1 cellular context compared by ENCODE assay signal in the genomic region with DNA sequence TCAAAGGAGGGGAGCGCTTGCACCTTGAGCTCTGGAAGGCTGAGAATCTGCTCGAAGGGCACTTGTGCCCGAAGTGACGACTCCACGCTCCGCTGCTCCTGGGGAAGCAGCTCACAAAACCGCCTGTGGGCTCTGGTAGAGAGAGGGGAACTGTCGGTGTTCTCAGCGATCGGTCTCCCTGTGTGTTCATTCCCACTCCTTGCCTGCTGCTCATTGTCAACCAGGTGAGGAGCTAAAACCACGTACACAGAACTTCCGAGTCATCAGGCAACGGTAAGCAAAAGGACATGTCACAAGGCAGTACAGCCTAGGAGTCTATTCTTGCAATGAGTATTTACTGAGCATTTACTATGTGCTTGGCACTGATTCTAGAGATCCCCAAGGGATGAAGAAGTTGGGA.
TF ChIP-seq lines count a peak whose summit lies in the region.

No MANE protein-coding gene starts in this region.

TF ChIP-seq in K562, 482 proteins besides CTCF, POLR2A, EP300 and RAD21:
- TF ChIP-seq FOXM1 (IDR thresholded peaks at IDR 0.05; ENCODE audit: low read depth) (no peak), FOXM1 (CRISPR knock-in tag; IDR thresholded peaks at IDR 0.05; ENCODE audit: low read depth) (no peak), RFX7 (CRISPR knock-in tag; IDR thresholded peaks at IDR 0.05) (no peak), WHSC1 (IDR thresholded peaks at IDR 0.05; ENCODE audit: low read length) (peak; percentile 39), SPI1 (IDR thresholded peaks at IDR 0.05; ENCODE audit: borderline replicate concordance, low read depth, low read length) (no peak), SMARCA5 (IDR thresholded peaks at IDR 0.05) (no peak), NFIC (IDR thresholded peaks at IDR 0.05) (peak; percentile 7; the same call in 1 of the 2 replicates), ARHGAP35 (IDR thresholded peaks at IDR 0.05; ENCODE audit: partially characterized antibody) (no peak), KHSRP (IDR thresholded peaks at IDR 0.05) (no peak)
- TF ChIP-seq, protein P1, sequence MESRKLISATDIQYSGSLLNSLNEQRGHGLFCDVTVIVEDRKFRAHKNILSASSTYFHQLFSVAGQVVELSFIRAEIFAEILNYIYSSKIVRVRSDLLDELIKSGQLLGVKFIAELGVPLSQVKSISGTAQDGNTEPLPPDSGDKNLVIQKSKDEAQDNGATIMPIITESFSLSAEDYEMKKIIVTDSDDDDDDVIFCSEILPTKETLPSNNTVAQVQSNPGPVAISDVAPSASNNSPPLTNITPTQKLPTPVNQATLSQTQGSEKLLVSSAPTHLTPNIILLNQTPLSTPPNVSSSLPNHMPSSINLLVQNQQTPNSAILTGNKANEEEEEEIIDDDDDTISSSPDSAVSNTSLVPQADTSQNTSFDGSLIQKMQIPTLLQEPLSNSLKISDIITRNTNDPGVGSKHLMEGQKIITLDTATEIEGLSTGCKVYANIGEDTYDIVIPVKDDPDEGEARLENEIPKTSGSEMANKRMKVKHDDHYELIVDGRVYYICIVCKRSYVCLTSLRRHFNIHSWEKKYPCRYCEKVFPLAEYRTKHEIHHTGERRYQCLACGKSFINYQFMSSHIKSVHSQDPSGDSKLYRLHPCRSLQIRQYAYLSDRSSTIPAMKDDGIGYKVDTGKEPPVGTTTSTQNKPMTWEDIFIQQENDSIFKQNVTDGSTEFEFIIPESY (CRISPR knock-in tag; IDR thresholded peaks at IDR 0.05) = peak; percentile 48; the same call in 1 of the 2 replicates
- TF ChIP-seq, protein P2, sequence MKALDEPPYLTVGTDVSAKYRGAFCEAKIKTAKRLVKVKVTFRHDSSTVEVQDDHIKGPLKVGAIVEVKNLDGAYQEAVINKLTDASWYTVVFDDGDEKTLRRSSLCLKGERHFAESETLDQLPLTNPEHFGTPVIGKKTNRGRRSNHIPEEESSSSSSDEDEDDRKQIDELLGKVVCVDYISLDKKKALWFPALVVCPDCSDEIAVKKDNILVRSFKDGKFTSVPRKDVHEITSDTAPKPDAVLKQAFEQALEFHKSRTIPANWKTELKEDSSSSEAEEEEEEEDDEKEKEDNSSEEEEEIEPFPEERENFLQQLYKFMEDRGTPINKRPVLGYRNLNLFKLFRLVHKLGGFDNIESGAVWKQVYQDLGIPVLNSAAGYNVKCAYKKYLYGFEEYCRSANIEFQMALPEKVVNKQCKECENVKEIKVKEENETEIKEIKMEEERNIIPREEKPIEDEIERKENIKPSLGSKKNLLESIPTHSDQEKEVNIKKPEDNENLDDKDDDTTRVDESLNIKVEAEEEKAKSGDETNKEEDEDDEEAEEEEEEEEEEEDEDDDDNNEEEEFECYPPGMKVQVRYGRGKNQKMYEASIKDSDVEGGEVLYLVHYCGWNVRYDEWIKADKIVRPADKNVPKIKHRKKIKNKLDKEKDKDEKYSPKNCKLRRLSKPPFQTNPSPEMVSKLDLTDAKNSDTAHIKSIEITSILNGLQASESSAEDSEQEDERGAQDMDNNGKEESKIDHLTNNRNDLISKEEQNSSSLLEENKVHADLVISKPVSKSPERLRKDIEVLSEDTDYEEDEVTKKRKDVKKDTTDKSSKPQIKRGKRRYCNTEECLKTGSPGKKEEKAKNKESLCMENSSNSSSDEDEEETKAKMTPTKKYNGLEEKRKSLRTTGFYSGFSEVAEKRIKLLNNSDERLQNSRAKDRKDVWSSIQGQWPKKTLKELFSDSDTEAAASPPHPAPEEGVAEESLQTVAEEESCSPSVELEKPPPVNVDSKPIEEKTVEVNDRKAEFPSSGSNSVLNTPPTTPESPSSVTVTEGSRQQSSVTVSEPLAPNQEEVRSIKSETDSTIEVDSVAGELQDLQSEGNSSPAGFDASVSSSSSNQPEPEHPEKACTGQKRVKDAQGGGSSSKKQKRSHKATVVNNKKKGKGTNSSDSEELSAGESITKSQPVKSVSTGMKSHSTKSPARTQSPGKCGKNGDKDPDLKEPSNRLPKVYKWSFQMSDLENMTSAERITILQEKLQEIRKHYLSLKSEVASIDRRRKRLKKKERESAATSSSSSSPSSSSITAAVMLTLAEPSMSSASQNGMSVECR (CRISPR knock-in tag; IDR thresholded peaks at IDR 0.05) = 0 out of 2 replicates have a peak, but pooled peaks have one; percentile 30
- TF ChIP-seq, protein P3, sequence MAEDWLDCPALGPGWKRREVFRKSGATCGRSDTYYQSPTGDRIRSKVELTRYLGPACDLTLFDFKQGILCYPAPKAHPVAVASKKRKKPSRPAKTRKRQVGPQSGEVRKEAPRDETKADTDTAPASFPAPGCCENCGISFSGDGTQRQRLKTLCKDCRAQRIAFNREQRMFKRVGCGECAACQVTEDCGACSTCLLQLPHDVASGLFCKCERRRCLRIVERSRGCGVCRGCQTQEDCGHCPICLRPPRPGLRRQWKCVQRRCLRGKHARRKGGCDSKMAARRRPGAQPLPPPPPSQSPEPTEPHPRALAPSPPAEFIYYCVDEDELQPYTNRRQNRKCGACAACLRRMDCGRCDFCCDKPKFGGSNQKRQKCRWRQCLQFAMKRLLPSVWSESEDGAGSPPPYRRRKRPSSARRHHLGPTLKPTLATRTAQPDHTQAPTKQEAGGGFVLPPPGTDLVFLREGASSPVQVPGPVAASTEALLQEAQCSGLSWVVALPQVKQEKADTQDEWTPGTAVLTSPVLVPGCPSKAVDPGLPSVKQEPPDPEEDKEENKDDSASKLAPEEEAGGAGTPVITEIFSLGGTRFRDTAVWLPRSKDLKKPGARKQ (CRISPR knock-in tag; IDR thresholded peaks at IDR 0.05) = 0 out of 2 replicates have a peak, but pooled peaks have one; percentile 7
